In genomic region chr1:152461544-152461943, GRCh38 we compare ENCODE assay signal across 8 cellular contexts. TPM values are rescaled to one million over a fixed set of nuclear protein-coding genes. Genes with fewer than 3 reads are reported as not detected.
A peak's percentile ranks its signal among the peaks of the same experiment; 100 is the strongest.
DNase-seq lines count a peak whose midpoint lies in the region; ATAC-seq, FAIRE-seq and TF ChIP-seq lines count a peak whose summit lies in the region.

No MANE protein-coding gene starts in this region.

- peaks cover 31% of the 10 kb centered on the region for H3K4me1 Mint-ChIP-seq in activated CD8-positive, alpha-beta T cell treated with anti-CD3 and anti-CD28 coated beads for 36 hours (ENCODE audit: low read depth)
- no peaks in the 10 kb centered on the region for H3K4me1 Mint-ChIP-seq in neural crest cell

- TF ChIP-seq CTCF in GM13976 (IDR thresholded peaks at IDR 0.05; ENCODE audit: borderline replicate concordance, control extremely low read depth, extremely low read depth, insufficient read depth, missing control alignments) (peak; percentile 33), esophagus squamous epithelium (IDR thresholded peaks at IDR 0.05) (peak in 5 of 6 experiments; percentile 48 to 74 (median 64)), neural crest cell (conservative IDR thresholded peaks at IDR 0.05) (peak; percentile 40)
- peak; percentile 63 for TF ChIP-seq CTCF in activated CD8-positive, alpha-beta T cell treated with anti-CD3 and anti-CD28 coated beads for 36 hours (IDR thresholded peaks at IDR 0.05)

- peaks cover 0 to 22% (median 4%) of the 10 kb centered on the region in 3 donors for H3K4me1 ChIP-seq in esophagus squamous epithelium

- WGBS in esophagus squamous epithelium, 2 donors = 5 to 8% methylated on average over 6 of the region's 6 CpGs

- no peak for TF ChIP-seq POLR2A in esophagus squamous epithelium (IDR thresholded peaks at IDR 0.05)

- H3K27me3 Mint-ChIP-seq in activated CD8-positive, alpha-beta T cell treated with anti-CD3 and anti-CD28 coated beads for 36 hours = peaks cover 3% of the 10 kb centered on the region
- H3K27me3 Mint-ChIP-seq in neural crest cell (ENCODE audit: low read depth) = no peaks in the 10 kb centered on the region

- CTCF ChIA-PET in activated CD8-positive, alpha-beta T cell treated with anti-CD3 and anti-CD28 coated beads for 36 hours (lab: Charles Lee) = interaction anchor here (0.7 to 1.0 kb wide), 2 partner anchors 8 to 21 kb away, joined by 3 to 4 read pairs; no protein-coding TSS in a partner anchor

- peaks cover 0 to 3% (median 0%) of the 10 kb centered on the region in 3 donors for H3K9me3 ChIP-seq in esophagus squamous epithelium

- no peak for ATAC-seq in activated CD8-positive, alpha-beta T cell treated with anti-CD3 and anti-CD28 coated beads for 36 hours
- ATAC-seq in GM21381 (IDR thresholded peaks at IDR 0.05; ENCODE audit: unreplicated experiment) = no peak

- FAIRE-seq in A204.1 (lab: Jason Lieb, UNC) (peak; percentile 87), urothelium cell line (lab: Jason Lieb, UNC) (no peak)

- in situ Hi-C loops in GM13976 (cut with MboI; ENCODE audit: low sequenced_read_pairs, unreplicated experiment) = no loop called here

- H3K9me3 Mint-ChIP-seq in activated CD8-positive, alpha-beta T cell treated with anti-CD3 and anti-CD28 coated beads for 36 hours = peaks cover 5% of the 10 kb centered on the region
- peaks cover 19% of the 10 kb centered on the region for H3K9me3 Mint-ChIP-seq in neural crest cell

- H3K4me3 ChIP-seq in esophagus squamous epithelium = no peak overlapping the region

- H3K27me3 ChIP-seq in esophagus squamous epithelium = no peaks in the 10 kb centered on the region

- intact Hi-C loops in activated CD8-positive, alpha-beta T cell treated with anti-CD3 and anti-CD28 coated beads for 36 hours (cut with micrococcal nuclease) = no loop called here
- intact Hi-C loops in esophagus squamous epithelium (cut with DNase I) = no loop called here

- no peak overlapping the region for H3K27ac ChIP-seq in esophagus squamous epithelium

- POLR2A ChIA-PET in activated CD8-positive, alpha-beta T cell treated with anti-CD3 and anti-CD28 coated beads for 36 hours (lab: Charles Lee) = no interaction called here

- DNase-seq in GM13976 (ENCODE audit: low spot score) (peak; percentile 44), NCI-H748 treated with DMSO at 0.1 percent for 48 hours (lab: John Stamatoyannopoulos, UW) (peak; percentile 49), esophagus squamous epithelium (lab: John Stamatoyannopoulos, UW) (no peak), neural crest cell (ENCODE audit: low read depth, low spot score) (no peak), urothelium cell line (ENCODE audit: low spot score) (peak; percentile 61)
- DNase-seq in activated CD8-positive, alpha-beta T cell treated with anti-CD3 and anti-CD28 coated beads for 36 hours = peak; percentile 73

- no peaks in the 10 kb centered on the region for H3K36me3 ChIP-seq in esophagus squamous epithelium

- peak overlapping the region; percentile 64 for H3K27ac Mint-ChIP-seq in activated CD8-positive, alpha-beta T cell treated with anti-CD3 and anti-CD28 coated beads for 36 hours
- no peak overlapping the region for H3K27ac Mint-ChIP-seq in neural crest cell (ENCODE audit: unreplicated experiment)

- H3K36me3 Mint-ChIP-seq in activated CD8-positive, alpha-beta T cell treated with anti-CD3 and anti-CD28 coated beads for 36 hours (ENCODE audit: low read depth) = no peaks in the 10 kb centered on the region
- H3K36me3 Mint-ChIP-seq in neural crest cell (ENCODE audit: low read depth) = no peaks in the 10 kb centered on the region

- no peak overlapping the region for H3K4me3 Mint-ChIP-seq in activated CD8-positive, alpha-beta T cell treated with anti-CD3 and anti-CD28 coated beads for 36 hours
- H3K4me3 Mint-ChIP-seq in neural crest cell = no peak overlapping the region

RNA-seq across cellular contexts. Expression of gene CRNN, which starts 47.5 kb away (rescaled TPM):
- total RNA-seq in activated CD8-positive, alpha-beta T cell treated with anti-CD3 and anti-CD28 coated beads for 36 hours = not detected
- total RNA-seq in esophagus squamous epithelium (1,000 to 10,000 TPM; 1,263 to 5,310 (median 2,301) TPM), neural crest cell (not detected in 2 replicates)

RNA-seq across cellular contexts. Expression of gene LCE5A, which starts 49.1 kb away (rescaled TPM):
- total RNA-seq in activated CD8-positive, alpha-beta T cell treated with anti-CD3 and anti-CD28 coated beads for 36 hours = not detected
- 1 to 10 TPM in 1 of 4 donors, not detected in 3; 1.2 TPM for total RNA-seq in esophagus squamous epithelium
- total RNA-seq in neural crest cell = not detected in 2 replicates

RNA-seq across cellular contexts. Expression of gene CRCT1, which starts 52.7 kb away (rescaled TPM):
- not detected for total RNA-seq in activated CD8-positive, alpha-beta T cell treated with anti-CD3 and anti-CD28 coated beads for 36 hours
- total RNA-seq in esophagus squamous epithelium (100 to 1,000 TPM in 3 of 4 donors, 10 to 100 TPM in 1; 87.9 to 720 (median 367) TPM), neural crest cell (not detected in 2 replicates)

Comparison
In these comparisons a context has a peak if more than half of its experiments do, and no peak if none do; other contexts are left out.
1. DNase-seq: peak in GM13976 (single experiment), NCI-H748 treated with DMSO at 0.1 percent for 48 hours (single experiment), activated CD8-positive, alpha-beta T cell treated with anti-CD3 and anti-CD28 coated beads for 36 hours (single experiment) and urothelium cell line (single experiment); none in esophagus squamous epithelium (single experiment) and neural crest cell (single experiment).
2. RNA of gene CRNN, which starts 47.5 kb away (total RNA-seq): 1,263 to 5,310 TPM in esophagus squamous epithelium; not detected in activated CD8-positive, alpha-beta T cell treated with anti-CD3 and anti-CD28 coated beads for 36 hours and not detected in neural crest cell; every median in the first group is over 1,000 times any median in the second.
3. RNA of gene CRCT1, which starts 52.7 kb away (total RNA-seq): 87.9 to 720 TPM in esophagus squamous epithelium; not detected in activated CD8-positive, alpha-beta T cell treated with anti-CD3 and anti-CD28 coated beads for 36 hours and not detected in neural crest cell; every median in the first group is over 10 times any median in the second.
4. Peak in every context shown above with its lines, with median percentiles within 50 percentile points of each other: CTCF ChIP-seq.